In the genomic region with DNA sequence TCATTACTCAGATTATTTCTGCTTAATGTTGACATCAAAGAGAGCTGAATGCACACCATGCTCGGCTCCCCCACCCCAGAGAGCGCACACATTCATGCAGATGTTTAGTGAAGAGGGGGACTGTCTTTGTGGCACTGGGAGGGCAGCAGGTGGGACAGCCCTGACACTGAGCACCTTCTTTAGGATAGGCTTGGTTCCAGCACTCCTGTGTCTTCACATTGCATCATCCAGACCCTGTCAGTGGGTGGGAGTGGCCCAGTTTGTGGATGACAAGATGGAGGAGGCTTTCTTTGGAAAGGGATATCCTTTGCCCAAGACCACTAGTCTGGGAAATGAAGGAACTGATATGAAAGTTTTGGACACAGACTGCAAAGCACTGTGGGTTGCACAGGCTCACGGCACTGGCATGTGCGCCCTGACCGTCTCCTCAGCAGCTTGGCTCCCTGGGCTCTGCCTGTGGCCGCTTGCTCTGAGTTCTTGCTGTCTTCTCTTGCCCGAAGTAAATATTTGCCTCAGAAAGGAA, we compare ENCODE assay signal across 1 cellular context.
A peak's percentile ranks its signal among the peaks of the same experiment; 100 is the strongest.
TF ChIP-seq lines count a peak whose summit lies in the region.

No MANE protein-coding gene starts in this region.

TF ChIP-seq in K562, 482 proteins besides CTCF, POLR2A, EP300 and RAD21 (continued from another document and continues in another):
- TF ChIP-seq MBD2 (IDR thresholded peaks at IDR 0.05; ENCODE audit: borderline replicate concordance, low read depth) (no peak), PHF21A (IDR thresholded peaks at IDR 0.05; ENCODE audit: borderline replicate concordance, low read depth) (no peak), ERF (CRISPR knock-in tag; IDR thresholded peaks at IDR 0.05) (no peak), RBM25 (IDR thresholded peaks at IDR 0.05; ENCODE audit: low read depth, low read length, severe bottlenecking) (no peak), PTTG1 (tag; IDR thresholded peaks at IDR 0.05; ENCODE audit: low read depth) (0 out of 2 replicates have a peak, but pooled peaks have one; percentile 24), ZZZ3 (IDR thresholded peaks at IDR 0.05) (no peak), ZNF232 (CRISPR knock-in tag; IDR thresholded peaks at IDR 0.05) (no peak), SNIP1 (IDR thresholded peaks at IDR 0.05; ENCODE audit: low read depth) (no peak), EP400 (IDR thresholded peaks at IDR 0.05) (peak; percentile 14; the same call in 1 of the 2 replicates), ATF7 (IDR thresholded peaks at IDR 0.05) (peak; percentile 80), MTA2 (IDR thresholded peaks at IDR 0.05; ENCODE audit: low read depth) (no peak), ZKSCAN3 (CRISPR knock-in tag; IDR thresholded peaks at IDR 0.05) (no peak), BRCA1 (IDR thresholded peaks at IDR 0.05) (no peak), BRCA1 (CRISPR knock-in tag; IDR thresholded peaks at IDR 0.05) (no peak), ZNF263 (CRISPR knock-in tag; IDR thresholded peaks at IDR 0.05; ENCODE audit: borderline replicate concordance) (no peak), ELF1 (tag; IDR thresholded peaks at IDR 0.05) (no peak), TCF3 (CRISPR knock-in tag; IDR thresholded peaks at IDR 0.05) (no peak), POLR2G (IDR thresholded peaks at IDR 0.05; ENCODE audit: low read depth, low read length) (no peak), KLF10 (CRISPR knock-in tag; IDR thresholded peaks at IDR 0.05) (no peak), RBM39 (optimal IDR thresholded peaks at IDR 0.05; ENCODE audit: low read depth, low read length) (no peak), TBL1XR1 (IDR thresholded peaks at IDR 0.05; ENCODE audit: low read length in 2 of 2) (no peak), ZNF347 (CRISPR knock-in tag; IDR thresholded peaks at IDR 0.05; ENCODE audit: low read depth) (no peak), HNRNPUL1 (IDR thresholded peaks at IDR 0.05; ENCODE audit: low read length) (no peak), ZNF586 (CRISPR knock-in tag; conservative IDR thresholded peaks at IDR 0.05) (no peak), SRSF7 (optimal IDR thresholded peaks at IDR 0.05; ENCODE audit: low read depth, low read length) (no peak), CAMTA2 (CRISPR knock-in tag; conservative IDR thresholded peaks at IDR 0.05) (no peak), TAL1 (IDR thresholded peaks at IDR 0.05) (no peak), ZNF57 (CRISPR knock-in tag; IDR thresholded peaks at IDR 0.05) (no peak), MYC (IDR thresholded peaks at IDR 0.05; ENCODE audit: low read depth, low read length) (peak; percentile 38; the same call in 1 of the 2 replicates), MYC (CRISPR knock-in tag; IDR thresholded peaks at IDR 0.05; ENCODE audit: borderline replicate concordance, low read depth) (no peak; the same call in 1 of the 2 replicates), RFX1 (IDR thresholded peaks at IDR 0.05) (no peak), TEAD1 (CRISPR knock-in tag; IDR thresholded peaks at IDR 0.05) (peak in 1 of 2 experiments; percentile 47; a peak in 1 of 4 replicates), ZNF324 (CRISPR knock-in tag; IDR thresholded peaks at IDR 0.05) (no peak), MAFF (IDR thresholded peaks at IDR 0.05; ENCODE audit: low read length) (no peak), CTBP1 (IDR thresholded peaks at IDR 0.05; ENCODE audit: borderline replicate concordance) (peak; percentile 44; the same call in 1 of the 2 replicates), XRCC4 (IDR thresholded peaks at IDR 0.05; ENCODE audit: extremely low read depth, insufficient read depth, insufficient read length) (no peak), RBM22 (IDR thresholded peaks at IDR 0.05; ENCODE audit: low read depth, low read length, poor library complexity, severe bottlenecking) (no peak), MYNN (IDR thresholded peaks at IDR 0.05) (no peak), MYNN (CRISPR knock-in tag; IDR thresholded peaks at IDR 0.05) (no peak), ZNF75A (CRISPR knock-in tag; IDR thresholded peaks at IDR 0.05) (no peak), ZNF174 (CRISPR knock-in tag; IDR thresholded peaks at IDR 0.05) (no peak), GTF2A2 (tag; IDR thresholded peaks at IDR 0.05) (no peak), ZNF644 (tag; IDR thresholded peaks at IDR 0.05; ENCODE audit: low read depth) (peak; percentile 75)
- TF ChIP-seq, protein P1, sequence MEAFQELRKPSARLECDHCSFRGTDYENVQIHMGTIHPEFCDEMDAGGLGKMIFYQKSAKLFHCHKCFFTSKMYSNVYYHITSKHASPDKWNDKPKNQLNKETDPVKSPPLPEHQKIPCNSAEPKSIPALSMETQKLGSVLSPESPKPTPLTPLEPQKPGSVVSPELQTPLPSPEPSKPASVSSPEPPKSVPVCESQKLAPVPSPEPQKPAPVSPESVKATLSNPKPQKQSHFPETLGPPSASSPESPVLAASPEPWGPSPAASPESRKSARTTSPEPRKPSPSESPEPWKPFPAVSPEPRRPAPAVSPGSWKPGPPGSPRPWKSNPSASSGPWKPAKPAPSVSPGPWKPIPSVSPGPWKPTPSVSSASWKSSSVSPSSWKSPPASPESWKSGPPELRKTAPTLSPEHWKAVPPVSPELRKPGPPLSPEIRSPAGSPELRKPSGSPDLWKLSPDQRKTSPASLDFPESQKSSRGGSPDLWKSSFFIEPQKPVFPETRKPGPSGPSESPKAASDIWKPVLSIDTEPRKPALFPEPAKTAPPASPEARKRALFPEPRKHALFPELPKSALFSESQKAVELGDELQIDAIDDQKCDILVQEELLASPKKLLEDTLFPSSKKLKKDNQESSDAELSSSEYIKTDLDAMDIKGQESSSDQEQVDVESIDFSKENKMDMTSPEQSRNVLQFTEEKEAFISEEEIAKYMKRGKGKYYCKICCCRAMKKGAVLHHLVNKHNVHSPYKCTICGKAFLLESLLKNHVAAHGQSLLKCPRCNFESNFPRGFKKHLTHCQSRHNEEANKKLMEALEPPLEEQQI (IDR thresholded peaks at IDR 0.05): no peak
- TF ChIP-seq, protein P2, sequence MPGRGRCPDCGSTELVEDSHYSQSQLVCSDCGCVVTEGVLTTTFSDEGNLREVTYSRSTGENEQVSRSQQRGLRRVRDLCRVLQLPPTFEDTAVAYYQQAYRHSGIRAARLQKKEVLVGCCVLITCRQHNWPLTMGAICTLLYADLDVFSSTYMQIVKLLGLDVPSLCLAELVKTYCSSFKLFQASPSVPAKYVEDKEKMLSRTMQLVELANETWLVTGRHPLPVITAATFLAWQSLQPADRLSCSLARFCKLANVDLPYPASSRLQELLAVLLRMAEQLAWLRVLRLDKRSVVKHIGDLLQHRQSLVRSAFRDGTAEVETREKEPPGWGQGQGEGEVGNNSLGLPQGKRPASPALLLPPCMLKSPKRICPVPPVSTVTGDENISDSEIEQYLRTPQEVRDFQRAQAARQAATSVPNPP (IDR thresholded peaks at IDR 0.05; ENCODE audit: borderline replicate concordance, insufficient read depth, insufficient read length): no peak
- TF ChIP-seq, protein P3, sequence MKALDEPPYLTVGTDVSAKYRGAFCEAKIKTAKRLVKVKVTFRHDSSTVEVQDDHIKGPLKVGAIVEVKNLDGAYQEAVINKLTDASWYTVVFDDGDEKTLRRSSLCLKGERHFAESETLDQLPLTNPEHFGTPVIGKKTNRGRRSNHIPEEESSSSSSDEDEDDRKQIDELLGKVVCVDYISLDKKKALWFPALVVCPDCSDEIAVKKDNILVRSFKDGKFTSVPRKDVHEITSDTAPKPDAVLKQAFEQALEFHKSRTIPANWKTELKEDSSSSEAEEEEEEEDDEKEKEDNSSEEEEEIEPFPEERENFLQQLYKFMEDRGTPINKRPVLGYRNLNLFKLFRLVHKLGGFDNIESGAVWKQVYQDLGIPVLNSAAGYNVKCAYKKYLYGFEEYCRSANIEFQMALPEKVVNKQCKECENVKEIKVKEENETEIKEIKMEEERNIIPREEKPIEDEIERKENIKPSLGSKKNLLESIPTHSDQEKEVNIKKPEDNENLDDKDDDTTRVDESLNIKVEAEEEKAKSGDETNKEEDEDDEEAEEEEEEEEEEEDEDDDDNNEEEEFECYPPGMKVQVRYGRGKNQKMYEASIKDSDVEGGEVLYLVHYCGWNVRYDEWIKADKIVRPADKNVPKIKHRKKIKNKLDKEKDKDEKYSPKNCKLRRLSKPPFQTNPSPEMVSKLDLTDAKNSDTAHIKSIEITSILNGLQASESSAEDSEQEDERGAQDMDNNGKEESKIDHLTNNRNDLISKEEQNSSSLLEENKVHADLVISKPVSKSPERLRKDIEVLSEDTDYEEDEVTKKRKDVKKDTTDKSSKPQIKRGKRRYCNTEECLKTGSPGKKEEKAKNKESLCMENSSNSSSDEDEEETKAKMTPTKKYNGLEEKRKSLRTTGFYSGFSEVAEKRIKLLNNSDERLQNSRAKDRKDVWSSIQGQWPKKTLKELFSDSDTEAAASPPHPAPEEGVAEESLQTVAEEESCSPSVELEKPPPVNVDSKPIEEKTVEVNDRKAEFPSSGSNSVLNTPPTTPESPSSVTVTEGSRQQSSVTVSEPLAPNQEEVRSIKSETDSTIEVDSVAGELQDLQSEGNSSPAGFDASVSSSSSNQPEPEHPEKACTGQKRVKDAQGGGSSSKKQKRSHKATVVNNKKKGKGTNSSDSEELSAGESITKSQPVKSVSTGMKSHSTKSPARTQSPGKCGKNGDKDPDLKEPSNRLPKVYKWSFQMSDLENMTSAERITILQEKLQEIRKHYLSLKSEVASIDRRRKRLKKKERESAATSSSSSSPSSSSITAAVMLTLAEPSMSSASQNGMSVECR (CRISPR knock-in tag; IDR thresholded peaks at IDR 0.05): no peak
- TF ChIP-seq, protein P4, sequence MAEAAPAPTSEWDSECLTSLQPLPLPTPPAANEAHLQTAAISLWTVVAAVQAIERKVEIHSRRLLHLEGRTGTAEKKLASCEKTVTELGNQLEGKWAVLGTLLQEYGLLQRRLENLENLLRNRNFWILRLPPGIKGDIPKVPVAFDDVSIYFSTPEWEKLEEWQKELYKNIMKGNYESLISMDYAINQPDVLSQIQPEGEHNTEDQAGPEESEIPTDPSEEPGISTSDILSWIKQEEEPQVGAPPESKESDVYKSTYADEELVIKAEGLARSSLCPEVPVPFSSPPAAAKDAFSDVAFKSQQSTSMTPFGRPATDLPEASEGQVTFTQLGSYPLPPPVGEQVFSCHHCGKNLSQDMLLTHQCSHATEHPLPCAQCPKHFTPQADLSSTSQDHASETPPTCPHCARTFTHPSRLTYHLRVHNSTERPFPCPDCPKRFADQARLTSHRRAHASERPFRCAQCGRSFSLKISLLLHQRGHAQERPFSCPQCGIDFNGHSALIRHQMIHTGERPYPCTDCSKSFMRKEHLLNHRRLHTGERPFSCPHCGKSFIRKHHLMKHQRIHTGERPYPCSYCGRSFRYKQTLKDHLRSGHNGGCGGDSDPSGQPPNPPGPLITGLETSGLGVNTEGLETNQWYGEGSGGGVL (CRISPR knock-in tag; IDR thresholded peaks at IDR 0.05): no peak
- TF ChIP-seq, protein P5, sequence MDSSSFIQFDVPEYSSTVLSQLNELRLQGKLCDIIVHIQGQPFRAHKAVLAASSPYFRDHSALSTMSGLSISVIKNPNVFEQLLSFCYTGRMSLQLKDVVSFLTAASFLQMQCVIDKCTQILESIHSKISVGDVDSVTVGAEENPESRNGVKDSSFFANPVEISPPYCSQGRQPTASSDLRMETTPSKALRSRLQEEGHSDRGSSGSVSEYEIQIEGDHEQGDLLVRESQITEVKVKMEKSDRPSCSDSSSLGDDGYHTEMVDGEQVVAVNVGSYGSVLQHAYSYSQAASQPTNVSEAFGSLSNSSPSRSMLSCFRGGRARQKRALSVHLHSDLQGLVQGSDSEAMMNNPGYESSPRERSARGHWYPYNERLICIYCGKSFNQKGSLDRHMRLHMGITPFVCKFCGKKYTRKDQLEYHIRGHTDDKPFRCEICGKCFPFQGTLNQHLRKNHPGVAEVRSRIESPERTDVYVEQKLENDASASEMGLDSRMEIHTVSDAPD (CRISPR knock-in tag; IDR thresholded peaks at IDR 0.05): no peak
- TF ChIP-seq, protein P6, sequence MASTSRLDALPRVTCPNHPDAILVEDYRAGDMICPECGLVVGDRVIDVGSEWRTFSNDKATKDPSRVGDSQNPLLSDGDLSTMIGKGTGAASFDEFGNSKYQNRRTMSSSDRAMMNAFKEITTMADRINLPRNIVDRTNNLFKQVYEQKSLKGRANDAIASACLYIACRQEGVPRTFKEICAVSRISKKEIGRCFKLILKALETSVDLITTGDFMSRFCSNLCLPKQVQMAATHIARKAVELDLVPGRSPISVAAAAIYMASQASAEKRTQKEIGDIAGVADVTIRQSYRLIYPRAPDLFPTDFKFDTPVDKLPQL (IDR thresholded peaks at IDR 0.05; ENCODE audit: extremely low read depth, insufficient read length): no peak
- TF ChIP-seq, protein P7, sequence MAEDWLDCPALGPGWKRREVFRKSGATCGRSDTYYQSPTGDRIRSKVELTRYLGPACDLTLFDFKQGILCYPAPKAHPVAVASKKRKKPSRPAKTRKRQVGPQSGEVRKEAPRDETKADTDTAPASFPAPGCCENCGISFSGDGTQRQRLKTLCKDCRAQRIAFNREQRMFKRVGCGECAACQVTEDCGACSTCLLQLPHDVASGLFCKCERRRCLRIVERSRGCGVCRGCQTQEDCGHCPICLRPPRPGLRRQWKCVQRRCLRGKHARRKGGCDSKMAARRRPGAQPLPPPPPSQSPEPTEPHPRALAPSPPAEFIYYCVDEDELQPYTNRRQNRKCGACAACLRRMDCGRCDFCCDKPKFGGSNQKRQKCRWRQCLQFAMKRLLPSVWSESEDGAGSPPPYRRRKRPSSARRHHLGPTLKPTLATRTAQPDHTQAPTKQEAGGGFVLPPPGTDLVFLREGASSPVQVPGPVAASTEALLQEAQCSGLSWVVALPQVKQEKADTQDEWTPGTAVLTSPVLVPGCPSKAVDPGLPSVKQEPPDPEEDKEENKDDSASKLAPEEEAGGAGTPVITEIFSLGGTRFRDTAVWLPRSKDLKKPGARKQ (CRISPR knock-in tag; IDR thresholded peaks at IDR 0.05): no peak
- TF ChIP-seq, protein P8, sequence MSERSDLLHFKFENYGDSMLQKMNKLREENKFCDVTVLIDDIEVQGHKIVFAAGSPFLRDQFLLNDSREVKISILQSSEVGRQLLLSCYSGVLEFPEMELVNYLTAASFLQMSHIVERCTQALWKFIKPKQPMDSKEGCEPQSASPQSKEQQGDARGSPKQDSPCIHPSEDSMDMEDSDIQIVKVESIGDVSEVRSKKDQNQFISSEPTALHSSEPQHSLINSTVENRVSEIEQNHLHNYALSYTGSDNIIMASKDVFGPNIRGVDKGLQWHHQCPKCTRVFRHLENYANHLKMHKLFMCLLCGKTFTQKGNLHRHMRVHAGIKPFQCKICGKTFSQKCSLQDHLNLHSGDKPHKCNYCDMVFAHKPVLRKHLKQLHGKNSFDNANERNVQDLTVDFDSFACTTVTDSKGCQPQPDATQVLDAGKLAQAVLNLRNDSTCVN (CRISPR knock-in tag; IDR thresholded peaks at IDR 0.05): no peak
- TF ChIP-seq, protein P9, sequence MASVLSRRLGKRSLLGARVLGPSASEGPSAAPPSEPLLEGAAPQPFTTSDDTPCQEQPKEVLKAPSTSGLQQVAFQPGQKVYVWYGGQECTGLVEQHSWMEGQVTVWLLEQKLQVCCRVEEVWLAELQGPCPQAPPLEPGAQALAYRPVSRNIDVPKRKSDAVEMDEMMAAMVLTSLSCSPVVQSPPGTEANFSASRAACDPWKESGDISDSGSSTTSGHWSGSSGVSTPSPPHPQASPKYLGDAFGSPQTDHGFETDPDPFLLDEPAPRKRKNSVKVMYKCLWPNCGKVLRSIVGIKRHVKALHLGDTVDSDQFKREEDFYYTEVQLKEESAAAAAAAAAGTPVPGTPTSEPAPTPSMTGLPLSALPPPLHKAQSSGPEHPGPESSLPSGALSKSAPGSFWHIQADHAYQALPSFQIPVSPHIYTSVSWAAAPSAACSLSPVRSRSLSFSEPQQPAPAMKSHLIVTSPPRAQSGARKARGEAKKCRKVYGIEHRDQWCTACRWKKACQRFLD (CRISPR knock-in tag; IDR thresholded peaks at IDR 0.05): peak; percentile 46; the same call in 1 of the 2 replicates
